In the genomic region with DNA sequence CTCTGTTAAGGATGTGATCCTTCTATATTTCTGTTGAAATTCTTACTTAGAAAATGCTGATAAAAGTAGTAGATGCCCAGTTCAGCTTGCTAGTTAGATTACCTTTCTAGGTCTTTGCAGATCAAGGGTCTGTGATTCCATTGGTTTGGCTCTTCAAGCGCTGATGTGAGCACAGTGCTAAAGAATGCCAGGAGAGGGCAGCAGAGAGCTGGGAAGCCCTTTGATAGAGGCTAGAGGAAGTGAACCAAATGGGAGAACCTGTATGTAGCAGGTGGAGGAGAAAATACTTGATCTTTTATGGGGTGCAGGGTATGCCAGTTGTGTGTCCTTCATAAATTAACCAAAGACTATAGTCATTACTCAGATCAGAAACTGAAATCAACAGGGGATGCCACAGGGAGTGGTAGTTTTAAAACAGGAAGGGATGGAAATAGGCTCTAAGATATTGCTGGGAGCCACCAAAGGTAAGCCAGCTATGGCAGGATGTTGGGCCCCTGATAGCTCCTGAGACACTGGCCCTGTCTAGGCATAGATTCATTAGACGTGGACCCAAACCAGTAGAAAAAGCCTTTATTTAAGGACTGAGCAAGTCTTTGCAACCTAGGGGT, we compare ENCODE assay signal across 8 cellular contexts.
DNase-seq lines count a peak whose midpoint lies in the region; ATAC-seq and TF ChIP-seq lines count a peak whose summit lies in the region.

No MANE protein-coding gene starts in this region.

- DNase-seq in COR-L47 (lab: John Stamatoyannopoulos, UW) (peak; percentile 75), NCI-H748 (lab: John Stamatoyannopoulos, UW; ENCODE audit: unreplicated experiment) (peak; percentile 76), endothelial cell (ENCODE audit: low spot score) (peak; percentile 60), middle frontal gyrus (ENCODE audit: extremely low spot score, low spot score) (peak; percentile 65)
- peak; percentile 61 to 73 for DNase-seq in activated CD4-positive, alpha-beta T cell treated with anti-CD3 and anti-CD28 coated beads, Interleukin-2, amount 50 U/mL, for 48 hours
- peak in 5 of 6 experiments; percentile 9 to 38 (median 17) for DNase-seq in stimulated activated naive CD4-positive, alpha-beta T cell (lab: John Stamatoyannopoulos, UW)

- H3K9me3 Mint-ChIP-seq in endothelial cell (ENCODE audit: unreplicated experiment) = peaks cover 17% of the 10 kb centered on the region

- peak; percentile 94 for ATAC-seq in GM19438 (IDR thresholded peaks at IDR 0.05; ENCODE audit: low read depth, unreplicated experiment)
- peak; percentile 91 for ATAC-seq in HG03469 (IDR thresholded peaks at IDR 0.05; ENCODE audit: unreplicated experiment)

- no peaks in the 10 kb centered on the region for H3K4me1 Mint-ChIP-seq in endothelial cell (ENCODE audit: unreplicated experiment)

- no peak overlapping the region for H3K4me3 Mint-ChIP-seq in endothelial cell (ENCODE audit: unreplicated experiment)

- TF ChIP-seq CTCF in endothelial cell (IDR thresholded peaks at IDR 0.05; ENCODE audit: unreplicated experiment) = no peak

- no peaks in the 10 kb centered on the region for H3K36me3 Mint-ChIP-seq in endothelial cell (ENCODE audit: low read depth, unreplicated experiment)

- no peaks in the 10 kb centered on the region for H3K27me3 Mint-ChIP-seq in endothelial cell (ENCODE audit: unreplicated experiment)

- no peak overlapping the region for H3K27ac Mint-ChIP-seq in endothelial cell (ENCODE audit: unreplicated experiment)

Comparison
In these comparisons a context has a peak if more than half of its experiments do, and no peak if none do; other contexts are left out.
1. Peak in every context shown above with its lines: DNase-seq and ATAC-seq.
2. DNase-seq: peak in every context shown above with its lines; median percentile 76 in NCI-H748; 75 in COR-L47; 67 in activated CD4-positive, alpha-beta T cell treated with anti-CD3 and anti-CD28 coated beads, Interleukin-2, amount 50 U/mL, for 48 hours; 65 in middle frontal gyrus; 60 in endothelial cell; 17 in stimulated activated naive CD4-positive, alpha-beta T cell.